In the genomic region with DNA sequence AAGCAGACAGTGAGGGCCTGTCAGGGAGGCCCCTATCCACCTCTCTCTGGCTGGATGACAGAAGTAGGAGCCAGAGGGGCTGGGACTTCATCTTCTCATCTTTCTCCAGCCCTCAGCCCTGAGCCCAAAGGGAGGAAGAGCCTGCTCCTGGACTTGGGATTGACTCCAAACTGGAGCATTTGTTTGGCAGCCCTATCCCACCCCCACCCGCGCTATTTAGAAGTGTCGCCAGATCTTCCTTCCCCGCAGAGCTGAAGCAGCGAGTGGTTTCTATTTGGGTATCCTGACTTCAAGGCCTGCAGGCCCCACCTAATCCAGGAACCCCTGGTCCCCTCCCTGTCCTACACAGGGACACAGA, we compare ENCODE assay signal across 15 cellular contexts. TPM values are rescaled to one million over a fixed set of nuclear protein-coding genes. Genes with fewer than 3 reads are reported as not detected.
DNase-seq lines count a peak whose midpoint lies in the region; ATAC-seq and TF ChIP-seq lines count a peak whose summit lies in the region.
"Had no signal": no experiment of that assay in that cellular context is flagged by ENCODE, and none has a peak within 500 bp of the region (broad histone marks: within the 10 kb centered on the region; RNA-seq: fewer than 3 reads in every experiment).

No MANE protein-coding gene starts in this region.

- no peaks in the 10 kb centered on the region for H3K9me3 Mint-ChIP-seq in activated CD4-positive, alpha-beta T cell treated with anti-CD3 and anti-CD28 coated beads, Interleukin-2, amount 10 ng/mL, durations not matched to agents 24 days and 14 days

- CTCF ChIA-PET in AG04450 (lab: Charles Lee): interaction anchor here (0.9 to 1.2 kb wide), 3 partner anchors 8 to 22 kb away, joined by 4 to 6 read pairs (median 4); no protein-coding TSS in a partner anchor

- H3K27ac Mint-ChIP-seq in activated CD4-positive, alpha-beta T cell treated with anti-CD3 and anti-CD28 coated beads, Interleukin-2, amount 10 ng/mL, durations not matched to agents 24 days and 14 days: no peak overlapping the region

- no peaks in the 10 kb centered on the region for H3K36me3 Mint-ChIP-seq in activated CD4-positive, alpha-beta T cell treated with anti-CD3 and anti-CD28 coated beads, Interleukin-2, amount 10 ng/mL, durations not matched to agents 24 days and 14 days (ENCODE audit: low read depth)

- no peak for TF ChIP-seq CTCF in AG04450 (IDR thresholded peaks at IDR 0.05; ENCODE audit: low read depth, low read length)
- no peak for TF ChIP-seq CTCF in ascending aorta (IDR thresholded peaks at IDR 0.05)
- TF ChIP-seq CTCF in right atrium auricular region (IDR thresholded peaks at IDR 0.05): no peak
- TF ChIP-seq CTCF in prostate gland (IDR thresholded peaks at IDR 0.05): no peak

- ATAC-seq in HG03097 (IDR thresholded peaks at IDR 0.05; ENCODE audit: low FRiP score, unreplicated experiment): no peak

- intact Hi-C loops in ascending aorta (cut with DNase I) (no loop called here), prostate gland (cut with DNase I) (no loop called here)
- intact Hi-C loops in activated CD4-positive, alpha-beta T cell treated with anti-CD3 and anti-CD28 coated beads, Interleukin-2, amount 10 ng/mL, durations not matched to agents 24 days and 14 days (cut with micrococcal nuclease): no loop called here

- TF ChIP-seq POLR2A in prostate gland (IDR thresholded peaks at IDR 0.05): no peak

- no peak overlapping the region for H3K4me3 Mint-ChIP-seq in activated CD4-positive, alpha-beta T cell treated with anti-CD3 and anti-CD28 coated beads, Interleukin-2, amount 10 ng/mL, durations not matched to agents 24 days and 14 days

- H3K27ac ChIP-seq in AG04450 (ENCODE audit: low read depth, low read length) (peak overlapping the region; percentile 57), ascending aorta (peak overlapping the region; percentile 88 to 90), right atrium auricular region (peak overlapping the region; percentile 93 to 96), prostate gland (peak overlapping the region; percentile 69 to 73)

- 20% methylated on average over 5 of the region's 5 CpGs for WGBS in prostate gland

- peaks cover 25 to 47% of the 10 kb centered on the region in 2 donors for H3K4me1 ChIP-seq in ascending aorta
- H3K4me1 ChIP-seq in right atrium auricular region: peaks cover 0 to 90% of the 10 kb centered on the region in 2 donors
- no peaks in the 10 kb centered on the region for H3K4me1 ChIP-seq in prostate gland (replicated peaks)

- H3K36me3 ChIP-seq in ascending aorta: peaks cover 0 to 11% of the 10 kb centered on the region in 2 donors
- peaks cover 23% of the 10 kb centered on the region for H3K36me3 ChIP-seq in right atrium auricular region
- no peaks in the 10 kb centered on the region for H3K36me3 ChIP-seq in prostate gland

- DNase-seq in AG04450 (ENCODE audit: low read depth, low spot score) (no peak), ascending aorta (ENCODE audit: low spot score in 2 of 2) (no peak), right atrium auricular region (ENCODE audit: low spot score) (no peak), prostate gland (ENCODE audit: low spot score) (no peak), NCI-H1417 treated with DMSO at 0.1 percent for 48 hours (lab: John Stamatoyannopoulos, UW) (no peak)
- DNase-seq in stimulated activated CD4-positive, alpha-beta T cell treated with anti-CD3 and anti-CD28 coated beads, Interleukin-15, amount 100 ng/mL, for 24 hours: no peak
- no peak for DNase-seq in activated CD4-positive, alpha-beta T cell treated with anti-CD3 and anti-CD28 coated beads, Interleukin-2, amount 10 ng/mL, durations not matched to agents 24 days and 14 days
- DNase-seq: activated CD4-positive, alpha-beta T cell treated with anti-CD3 and anti-CD28 coated beads, Interleukin-2, amount 50 U/mL, for 48 hours; activated naive CD4-positive, alpha-beta T cell treated with Interleukin-2 at 50 U/mL for 16 hours; effector CD8-positive, alpha-beta T cell; KBM-7 had no signal

- POLR2A ChIA-PET in AG04450 (lab: Yijun Ruan, JAX): interaction anchor here (0.9 kb wide), 1 partner anchor 28 kb away, joined by 3 read pairs; no protein-coding TSS in a partner anchor

- H3K27me3 Mint-ChIP-seq in activated CD4-positive, alpha-beta T cell treated with anti-CD3 and anti-CD28 coated beads, Interleukin-2, amount 10 ng/mL, durations not matched to agents 24 days and 14 days: peaks cover 32% of the 10 kb centered on the region

- H3K27me3 ChIP-seq in AG04450 (ENCODE audit: control insufficient read depth, insufficient read depth, low read length) (no peaks in the 10 kb centered on the region), ascending aorta (no peaks in the 10 kb centered on the region), right atrium auricular region (no peaks in the 10 kb centered on the region), prostate gland (replicated peaks; ENCODE audit: insufficient read depth) (no peaks in the 10 kb centered on the region)
- H3K27me3 ChIP-seq: SJSA1 had no signal

- H3K4me1 Mint-ChIP-seq in activated CD4-positive, alpha-beta T cell treated with anti-CD3 and anti-CD28 coated beads, Interleukin-2, amount 10 ng/mL, durations not matched to agents 24 days and 14 days: peaks cover 14% of the 10 kb centered on the region

- H3K4me3 ChIP-seq in AG04450 (ENCODE audit: low read depth, low read length) (no peak overlapping the region), ascending aorta (no peak overlapping the region), right atrium auricular region (no peak overlapping the region), prostate gland (no peak overlapping the region)
- H3K4me3 ChIP-seq: SJSA1 had no signal

- no peaks in the 10 kb centered on the region; the same call in 1 of the 2 replicates for H3K9me3 ChIP-seq in AG04450 (ENCODE audit: control insufficient read depth, insufficient read depth, low read length)
- H3K9me3 ChIP-seq in ascending aorta: no peaks in the 10 kb centered on the region
- H3K9me3 ChIP-seq in right atrium auricular region: no peaks in the 10 kb centered on the region
- H3K9me3 ChIP-seq in prostate gland: no peaks in the 10 kb centered on the region
- H3K9me3 ChIP-seq: SJSA1 had no signal

RNA-seq across cellular contexts. Expression of gene NES, which starts 9.6 kb away (rescaled TPM):
- polyA plus RNA-seq in AG04450 (2011; rRNA removed): 15.7 and 19.2 TPM in 2 replicates
- polyA minus RNA-seq in AG04450 (2011; rRNA and poly(A)+ RNA removed): 18.7 and 20.4 TPM in 2 replicates
- total RNA-seq in ascending aorta (74.1 TPM), right atrium auricular region (100 to 1,000 TPM; 134 to 173 TPM), prostate gland (10 to 100 TPM; 11.2 to 33.4 TPM)
- 0.05 TPM in 2 replicates for total RNA-seq in activated CD4-positive, alpha-beta T cell treated with anti-CD3 and anti-CD28 coated beads, Interleukin-2, amount 10 ng/mL, durations not matched to agents 24 days and 14 days

RNA-seq across cellular contexts. Expression of gene BCAN, which starts 25.7 kb away (rescaled TPM):
- 0.05 TPM in 1 of 2 replicates, not detected in the other for polyA plus RNA-seq in AG04450 (2011; rRNA removed)
- not detected in 2 replicates for polyA minus RNA-seq in AG04450 (2011; rRNA and poly(A)+ RNA removed)
- total RNA-seq in ascending aorta (not detected), right atrium auricular region (not detected), prostate gland (1 to 10 TPM in 1 of 2 donors, not detected in 1; 4.9 TPM)
- not detected in 2 replicates for total RNA-seq in activated CD4-positive, alpha-beta T cell treated with anti-CD3 and anti-CD28 coated beads, Interleukin-2, amount 10 ng/mL, durations not matched to agents 24 days and 14 days
- total RNA-seq: A172, Daoy, SJSA1 had no signal

RNA-seq across cellular contexts. Expression of gene CRABP2, which starts 37.8 kb away (rescaled TPM):
- polyA plus RNA-seq in AG04450 (2011; rRNA removed): 12.8 and 15.5 TPM in 2 replicates
- polyA minus RNA-seq in AG04450 (2011; rRNA and poly(A)+ RNA removed): 5.4 and 5.8 TPM in 2 replicates
- total RNA-seq in ascending aorta: not detected
- 1 to 10 TPM in 1 of 2 donors, under 1 TPM in 1; 0.67 to 2.5 TPM for total RNA-seq in right atrium auricular region
- 10 to 100 TPM; 27.3 to 30.8 TPM for total RNA-seq in prostate gland
- 0.62 and 1.4 TPM in 2 replicates for total RNA-seq in activated CD4-positive, alpha-beta T cell treated with anti-CD3 and anti-CD28 coated beads, Interleukin-2, amount 10 ng/mL, durations not matched to agents 24 days and 14 days

RNA-seq across cellular contexts. Expression of gene HAPLN2, which starts 48.4 kb away (rescaled TPM):
- polyA plus RNA-seq in AG04450 (2011; rRNA removed): not detected in 2 replicates
- polyA minus RNA-seq in AG04450 (2011; rRNA and poly(A)+ RNA removed): not detected in 2 replicates
- total RNA-seq in ascending aorta (1.4 TPM), right atrium auricular region (1 to 10 TPM; 1.2 to 1.8 TPM), prostate gland (10 to 100 TPM in 1 of 2 donors, 1 to 10 TPM in 1; 6.1 to 10.2 TPM)
- not detected in 2 replicates for total RNA-seq in activated CD4-positive, alpha-beta T cell treated with anti-CD3 and anti-CD28 coated beads, Interleukin-2, amount 10 ng/mL, durations not matched to agents 24 days and 14 days
- total RNA-seq: SJSA1 had no signal

Comparison
In these comparisons a context has a peak if more than half of its experiments do, and no peak if none do; other contexts are left out.
1. RNA of gene NES, which starts 9.6 kb away (total RNA-seq): 134 to 173 TPM in right atrium auricular region, 74.1 TPM in ascending aorta (single experiment) and 11.2 to 33.4 TPM in prostate gland; 0.05 TPM in activated CD4-positive, alpha-beta T cell treated with anti-CD3 and anti-CD28 coated beads, Interleukin-2, amount 10 ng/mL, durations not matched to agents 24 days and 14 days; every median in the first group is over 10 times any median in the second.
2. RNA of gene CRABP2, which starts 37.8 kb away (total RNA-seq): 27.3 to 30.8 TPM in prostate gland; 0.67 to 2.5 TPM in right atrium auricular region, 0.62 to 1.4 TPM in activated CD4-positive, alpha-beta T cell treated with anti-CD3 and anti-CD28 coated beads, Interleukin-2, amount 10 ng/mL, durations not matched to agents 24 days and 14 days and not detected in ascending aorta (single experiment); every median in the first group is over 4 times any median in the second.
3. Peak in every context shown above with its lines, with median percentiles within 50 percentile points of each other: H3K27ac ChIP-seq.